In the genomic region with DNA sequence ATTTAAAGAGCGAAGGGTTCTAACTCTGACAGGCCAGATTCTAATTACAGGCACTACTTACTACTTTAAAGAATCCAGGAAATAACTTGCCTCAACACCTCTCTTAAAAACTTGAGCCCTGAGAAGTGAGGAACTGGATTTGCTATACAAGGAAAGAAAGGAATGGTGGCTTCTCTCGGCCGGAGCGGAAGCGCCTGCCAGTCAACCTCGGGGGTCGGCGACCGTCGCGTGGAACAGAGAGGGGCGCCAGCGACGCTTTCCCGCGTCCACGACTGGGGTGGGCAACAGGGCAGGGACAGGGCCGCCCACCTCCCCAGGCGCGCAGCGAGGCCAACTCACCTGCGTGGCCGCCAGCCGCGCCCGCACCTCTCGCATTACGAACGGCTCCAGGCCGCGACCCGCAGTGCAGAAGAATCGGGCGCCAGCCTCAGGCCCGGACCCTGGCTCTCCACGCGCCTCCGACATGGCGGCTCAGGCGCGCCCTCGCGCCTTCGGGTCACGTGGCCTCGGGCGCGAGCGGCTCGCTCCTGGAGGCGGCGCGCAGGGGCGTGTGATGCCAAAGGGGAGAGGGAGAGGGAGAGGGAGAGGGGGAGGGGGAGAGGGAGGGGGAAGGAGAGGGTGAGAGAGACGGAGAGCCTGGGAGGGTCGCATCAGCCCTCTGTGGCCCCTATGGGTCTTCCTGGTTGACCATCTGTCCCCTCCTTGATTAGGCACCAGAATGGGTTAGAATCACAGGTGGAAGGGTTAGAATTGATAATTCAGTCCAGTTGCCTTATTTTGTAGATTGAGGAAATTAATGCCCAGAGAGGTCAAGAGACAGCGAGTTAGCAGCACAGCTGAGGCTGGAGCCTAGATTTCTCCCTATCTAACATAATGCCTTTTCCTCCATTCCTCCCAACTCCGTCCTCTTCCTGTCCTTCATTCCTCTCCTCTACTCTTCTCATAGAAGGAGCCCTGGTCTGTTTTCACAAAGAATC, we compare ENCODE assay signal across 8 cellular contexts. TPM values are rescaled to one million over a fixed set of nuclear protein-coding genes. Genes with fewer than 3 reads are reported as not detected.
DNase-seq lines count a peak whose midpoint lies in the region; TF ChIP-seq lines count a peak whose summit lies in the region.

A gene with protein sequence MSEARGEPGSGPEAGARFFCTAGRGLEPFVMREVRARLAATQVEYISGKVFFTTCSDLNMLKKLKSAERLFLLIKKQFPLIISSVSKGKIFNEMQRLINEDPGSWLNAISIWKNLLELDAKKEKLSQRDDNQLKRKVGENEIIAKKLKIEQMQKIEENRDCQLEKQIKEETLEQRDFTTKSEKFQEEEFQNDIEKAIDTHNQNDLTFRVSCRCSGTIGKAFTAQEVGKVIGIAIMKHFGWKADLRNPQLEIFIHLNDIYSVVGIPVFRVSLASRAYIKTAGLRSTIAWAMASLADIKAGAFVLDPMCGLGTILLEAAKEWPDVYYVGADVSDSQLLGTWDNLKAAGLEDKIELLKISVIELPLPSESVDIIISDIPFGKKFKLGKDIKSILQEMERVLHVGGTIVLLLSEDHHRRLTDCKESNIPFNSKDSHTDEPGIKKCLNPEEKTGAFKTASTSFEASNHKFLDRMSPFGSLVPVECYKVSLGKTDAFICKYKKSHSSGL (minus strand): TSS at position 484 of the 977 bp plus-strand sequence. CDS start 19 bp downstream, at position 465.

- no TSS peak for BruUV-seq in OCI-LY7 (replicated peaks; lab: Mats Ljungman, UMichigan)

- H3K4me1 ChIP-seq in OCI-LY7 (ENCODE audit: insufficient read depth, low read length, poor library complexity, severe bottlenecking) (peaks cover 34% of the 10 kb centered on the region), esophagus (ENCODE audit: control insufficient read depth in 2 of 2, insufficient read depth in 2 of 2, low read length in 1 of 2) (peaks cover 0 to 5% of the 10 kb centered on the region in 2 donors), mucosa of stomach (ENCODE audit: control insufficient read depth, insufficient read depth, low read length) (peaks cover 3% of the 10 kb centered on the region)

- H3K27me3 ChIP-seq in esophagus (ENCODE audit: control insufficient read depth in 1 of 2, insufficient read depth in 2 of 2, low read length in 2 of 2) (no peaks in the 10 kb centered on the region), mucosa of stomach (ENCODE audit: control insufficient read depth, insufficient read depth, low read length) (no peaks in the 10 kb centered on the region)

- H3K79me2 ChIP-seq in OCI-LY7 (ENCODE audit: insufficient read depth, low read depth, low read length), result peaks cover 48% of the 10 kb centered on the region

- POLR2A ChIA-PET in OCI-LY7 (lab: Charles Lee), result interaction anchor here (1.0 to 1.4 kb wide), 2 partner anchors 12 to 658 kb away, joined by 3 read pairs; a partner anchor contains a TSS

- 0 out of 2 replicates have a peak, but pooled peaks cover 7% of the 10 kb centered on the region for H4K20me1 ChIP-seq in OCI-LY7 (ENCODE audit: insufficient read depth, low read length)

- H3K27ac ChIP-seq in OCI-LY7 (ENCODE audit: low read depth, low read length, poor library complexity, severe bottlenecking), result peak within 1 kb of the TSS; percentile 50
- peak within 1 kb of the TSS; percentile 87 to 91 for H3K27ac ChIP-seq in esophagus (ENCODE audit: low read depth in 2 of 2, low read length in 1 of 2)

- intact Hi-C loops in OCI-LY7 (cut with micrococcal nuclease; ENCODE audit: unreplicated experiment), result no loop called here

- in situ Hi-C loops in Caki2 (cut with HindIII; ENCODE audit: low pct_unique_long_range_greater_than_20kb, low sequenced_read_pairs), result no loop called here

- H3K4me3 ChIP-seq in OCI-LY7 (ENCODE audit: low read depth, low read length, poor library complexity, severe bottlenecking), result peak within 1 kb of the TSS; percentile 91
- peak within 1 kb of the TSS; percentile 88 to 100 for H3K4me3 ChIP-seq in esophagus (ENCODE audit: low read depth in 1 of 2, low read length in 2 of 2)
- peak within 1 kb of the TSS; percentile 65 for H3K4me3 ChIP-seq in mucosa of stomach (ENCODE audit: low read length)

- H3K9ac ChIP-seq in mucosa of stomach (ENCODE audit: low read length), result peak within 1 kb of the TSS; percentile 91

- CTCF ChIA-PET in OCI-LY7 (lab: Charles Lee; ENCODE audit: unreplicated experiment), result no interaction called here

- H3K4me2 ChIP-seq in OCI-LY7 (ENCODE audit: low read length), result peak within 1 kb of the TSS; percentile 94

- H3K36me3 ChIP-seq in OCI-LY7 (ENCODE audit: insufficient read depth, low read length) (peaks cover 36% of the 10 kb centered on the region), esophagus (ENCODE audit: control insufficient read depth in 2 of 2, insufficient read depth in 2 of 2, low read length in 1 of 2) (no peaks in the 10 kb centered on the region), mucosa of stomach (ENCODE audit: control insufficient read depth, insufficient read depth, low read length) (no peaks in the 10 kb centered on the region)

- H2AFZ ChIP-seq in OCI-LY7 (ENCODE audit: low read length), result peak within 1 kb of the TSS; percentile 93

- H3K9me3 ChIP-seq in OCI-LY7 (ENCODE audit: low read length) (peaks cover 8% of the 10 kb centered on the region; the same call in 1 of the 2 replicates), esophagus (ENCODE audit: control insufficient read depth in 2 of 2, insufficient read depth in 1 of 2, low read depth in 1 of 2, low read length in 1 of 2) (no peaks in the 10 kb centered on the region), mucosa of stomach (ENCODE audit: control insufficient read depth, low read length) (no peaks in the 10 kb centered on the region)

- TF ChIP-seq CTCF in GM20000 (IDR thresholded peaks at IDR 0.05; ENCODE audit: extremely low read depth, missing control alignments) (no peak), OCI-LY7 (conservative IDR thresholded peaks at IDR 0.05; ENCODE audit: low read length) (no peak)

- H3K9me2 ChIP-seq in OCI-LY7 (ENCODE audit: insufficient read depth, low read length), result no peaks in the 10 kb centered on the region

- DNase-seq in Caki2 (ENCODE audit: low read depth) (peak; percentile 73), GM20000 (ENCODE audit: low spot score) (peak; percentile 84), HS-27A (ENCODE audit: low read depth) (peak; percentile 26), OCI-LY7 (ENCODE audit: low spot score) (peak; percentile 87)
- peak; percentile 70 for DNase-seq in activated T-cell treated with anti-CD3 and anti-CD28 coated beads, Interleukin-2, amount 50 U/mL, for 1 hour
- DNase-seq in stimulated activated CD8-positive, alpha-beta memory T cell treated with anti-CD3 and anti-CD28 coated beads, Interleukin-7, amount 100 ng/mL, for 1 hour (ENCODE audit: low read depth in 2 of 2), result peak; percentile 15 to 22

- 3% methylated on average over 47 to 58 of the region's 58 CpGs for WGBS in esophagus, 2 donors

RNA-seq across cellular contexts. Expression of the gene that starts here (rescaled TPM):
- 11.9 TPM in 2 replicates for total RNA-seq in Caki2 (2014; rRNA removed; shearing (Covaris generic); ENCODE audit: low replicate concordance)
- total RNA-seq in OCI-LY7 (2014; rRNA removed; shearing (Covaris generic)), result 21.4 and 24.6 TPM in 2 replicates
- 18.3 and 18.4 TPM in 2 replicates for total RNA-seq in OCI-LY7 (2022)
- polyA plus RNA-seq in esophagus, result 10 to 100 TPM in 1 of 2 donors, 1 to 10 TPM in 1; 8.7 to 11.5 TPM

Comparison
In these comparisons a context has a peak if more than half of its experiments do, and no peak if none do; other contexts are left out.
1. Peak in every context shown above with its lines: DNase-seq, H3K4me3 ChIP-seq and H3K27ac ChIP-seq.
2. DNase-seq: peak in every context shown above with its lines; median percentile 87 in OCI-LY7; 84 in GM20000; 73 in Caki2; 70 in activated T-cell treated with anti-CD3 and anti-CD28 coated beads, Interleukin-2, amount 50 U/mL, for 1 hour; 26 in HS-27A; 18 in stimulated activated CD8-positive, alpha-beta memory T cell treated with anti-CD3 and anti-CD28 coated beads, Interleukin-7, amount 100 ng/mL, for 1 hour.